ENCODE assay signal across 1 cellular context in genomic region chr6:111957623-111958315, GRCh38.
A peak's percentile ranks its signal among the peaks of the same experiment; 100 is the strongest.
TF ChIP-seq lines count a peak whose summit lies in the region.

No MANE protein-coding gene starts in this region.

TF ChIP-seq in HEK293, 187 proteins besides CTCF, POLR2A, EP300 and RAD21 (continued from another document and continues in another):
- TF ChIP-seq ZNF677 (tag by site-specific recombination; IDR thresholded peaks at IDR 0.05), result no peak
- TF ChIP-seq ZNF423 (tag by site-specific recombination; IDR thresholded peaks at IDR 0.05), result peak; percentile 82
- TF ChIP-seq ZIC2 (tag by site-specific recombination; IDR thresholded peaks at IDR 0.05), result peak; percentile 95
- no peak for TF ChIP-seq ZNF391 (tag by site-specific recombination; IDR thresholded peaks at IDR 0.05; ENCODE audit: borderline replicate concordance, low read depth)
- no peak for TF ChIP-seq ZNF146 (tag by site-specific recombination; IDR thresholded peaks at IDR 0.05)
- TF ChIP-seq ZNF354C (tag by site-specific recombination; IDR thresholded peaks at IDR 0.05; ENCODE audit: borderline replicate concordance, low read depth), result no peak
- TF ChIP-seq ZNF18 (tag by site-specific recombination; IDR thresholded peaks at IDR 0.05), result 0 out of 2 replicates have a peak, but pooled peaks have one; percentile 38
- no peak for TF ChIP-seq ZNF10 (tag by site-specific recombination; IDR thresholded peaks at IDR 0.05)
- TF ChIP-seq ZNF2 (tag by site-specific recombination; IDR thresholded peaks at IDR 0.05), result 0 out of 2 replicates have a peak, but pooled peaks have one; percentile 37
- TF ChIP-seq ZFP37 (tag by site-specific recombination; IDR thresholded peaks at IDR 0.05), result no peak
- no peak for TF ChIP-seq KLF7 (tag by site-specific recombination; IDR thresholded peaks at IDR 0.05; ENCODE audit: borderline replicate concordance)
- TF ChIP-seq MZF1 (tag by site-specific recombination; IDR thresholded peaks at IDR 0.05; ENCODE audit: borderline replicate concordance), result peak; percentile 98
- TF ChIP-seq ZBTB21 (tag by site-specific recombination; IDR thresholded peaks at IDR 0.05), result peak; percentile 21; the same call in 1 of the 2 replicates
- no peak for TF ChIP-seq FEZF1 (tag by site-specific recombination; IDR thresholded peaks at IDR 0.05)
- TF ChIP-seq ZNF324 (tag by site-specific recombination; IDR thresholded peaks at IDR 0.05), result no peak
- TF ChIP-seq GLIS2 (tag by site-specific recombination; IDR thresholded peaks at IDR 0.05), result peak; percentile 83
- TF ChIP-seq ZNF501 (tag by site-specific recombination; IDR thresholded peaks at IDR 0.05), result 0 out of 2 replicates have a peak, but pooled peaks have one; percentile 35
- TF ChIP-seq ZXDB (tag by site-specific recombination; IDR thresholded peaks at IDR 0.05), result peak; percentile 52; the same call in 1 of the 2 replicates
- TF ChIP-seq PRDM2 (tag by site-specific recombination; IDR thresholded peaks at IDR 0.05; ENCODE audit: borderline replicate concordance), result no peak
- TF ChIP-seq ZNF629 (tag by site-specific recombination; IDR thresholded peaks at IDR 0.05), result no peak
- peak; percentile 62 for TF ChIP-seq ZNF394 (tag by site-specific recombination; IDR thresholded peaks at IDR 0.05; ENCODE audit: borderline replicate concordance)
- TF ChIP-seq OSR2 (tag by site-specific recombination; IDR thresholded peaks at IDR 0.05), result peak; percentile 98
- TF ChIP-seq ZBTB17 (tag by site-specific recombination; IDR thresholded peaks at IDR 0.05), result peak; percentile 82
- TF ChIP-seq KLF1 (tag by site-specific recombination; IDR thresholded peaks at IDR 0.05), result no peak
- TF ChIP-seq ZSCAN30 (tag by site-specific recombination; IDR thresholded peaks at IDR 0.05), result no peak; the same call in 1 of the 2 replicates
- TF ChIP-seq ZNF560 (tag by site-specific recombination; IDR thresholded peaks at IDR 0.05; ENCODE audit: borderline replicate concordance), result no peak
- TF ChIP-seq ZNF335 (tag by site-specific recombination; conservative IDR thresholded peaks at IDR 0.05), result peak; percentile 81
- no peak for TF ChIP-seq ZNF184 (tag by site-specific recombination; IDR thresholded peaks at IDR 0.05)
- TF ChIP-seq ZBTB20 (tag by site-specific recombination; IDR thresholded peaks at IDR 0.05), result peak; percentile 83
- peak; percentile 79 for TF ChIP-seq SP7 (tag by site-specific recombination; IDR thresholded peaks at IDR 0.05)
- TF ChIP-seq, protein P1, sequence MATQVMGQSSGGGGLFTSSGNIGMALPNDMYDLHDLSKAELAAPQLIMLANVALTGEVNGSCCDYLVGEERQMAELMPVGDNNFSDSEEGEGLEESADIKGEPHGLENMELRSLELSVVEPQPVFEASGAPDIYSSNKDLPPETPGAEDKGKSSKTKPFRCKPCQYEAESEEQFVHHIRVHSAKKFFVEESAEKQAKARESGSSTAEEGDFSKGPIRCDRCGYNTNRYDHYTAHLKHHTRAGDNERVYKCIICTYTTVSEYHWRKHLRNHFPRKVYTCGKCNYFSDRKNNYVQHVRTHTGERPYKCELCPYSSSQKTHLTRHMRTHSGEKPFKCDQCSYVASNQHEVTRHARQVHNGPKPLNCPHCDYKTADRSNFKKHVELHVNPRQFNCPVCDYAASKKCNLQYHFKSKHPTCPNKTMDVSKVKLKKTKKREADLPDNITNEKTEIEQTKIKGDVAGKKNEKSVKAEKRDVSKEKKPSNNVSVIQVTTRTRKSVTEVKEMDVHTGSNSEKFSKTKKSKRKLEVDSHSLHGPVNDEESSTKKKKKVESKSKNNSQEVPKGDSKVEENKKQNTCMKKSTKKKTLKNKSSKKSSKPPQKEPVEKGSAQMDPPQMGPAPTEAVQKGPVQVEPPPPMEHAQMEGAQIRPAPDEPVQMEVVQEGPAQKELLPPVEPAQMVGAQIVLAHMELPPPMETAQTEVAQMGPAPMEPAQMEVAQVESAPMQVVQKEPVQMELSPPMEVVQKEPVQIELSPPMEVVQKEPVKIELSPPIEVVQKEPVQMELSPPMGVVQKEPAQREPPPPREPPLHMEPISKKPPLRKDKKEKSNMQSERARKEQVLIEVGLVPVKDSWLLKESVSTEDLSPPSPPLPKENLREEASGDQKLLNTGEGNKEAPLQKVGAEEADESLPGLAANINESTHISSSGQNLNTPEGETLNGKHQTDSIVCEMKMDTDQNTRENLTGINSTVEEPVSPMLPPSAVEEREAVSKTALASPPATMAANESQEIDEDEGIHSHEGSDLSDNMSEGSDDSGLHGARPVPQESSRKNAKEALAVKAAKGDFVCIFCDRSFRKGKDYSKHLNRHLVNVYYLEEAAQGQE (tag by site-specific recombination; IDR thresholded peaks at IDR 0.05), result no peak
- no peak for TF ChIP-seq INSM2 (tag by site-specific recombination; IDR thresholded peaks at IDR 0.05)
- peak; percentile 79 for TF ChIP-seq PRDM4 (tag by site-specific recombination; IDR thresholded peaks at IDR 0.05)
- TF ChIP-seq, protein P2, sequence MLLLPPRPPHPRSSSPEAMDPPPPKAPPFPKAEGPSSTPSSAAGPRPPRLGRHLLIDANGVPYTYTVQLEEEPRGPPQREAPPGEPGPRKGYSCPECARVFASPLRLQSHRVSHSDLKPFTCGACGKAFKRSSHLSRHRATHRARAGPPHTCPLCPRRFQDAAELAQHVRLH (tag by site-specific recombination; IDR thresholded peaks at IDR 0.05), result no peak
- 0 out of 2 replicates have a peak, but pooled peaks have one; percentile 31 for TF ChIP-seq ZNF843 (tag by site-specific recombination; IDR thresholded peaks at IDR 0.05)
- TF ChIP-seq, protein P3, sequence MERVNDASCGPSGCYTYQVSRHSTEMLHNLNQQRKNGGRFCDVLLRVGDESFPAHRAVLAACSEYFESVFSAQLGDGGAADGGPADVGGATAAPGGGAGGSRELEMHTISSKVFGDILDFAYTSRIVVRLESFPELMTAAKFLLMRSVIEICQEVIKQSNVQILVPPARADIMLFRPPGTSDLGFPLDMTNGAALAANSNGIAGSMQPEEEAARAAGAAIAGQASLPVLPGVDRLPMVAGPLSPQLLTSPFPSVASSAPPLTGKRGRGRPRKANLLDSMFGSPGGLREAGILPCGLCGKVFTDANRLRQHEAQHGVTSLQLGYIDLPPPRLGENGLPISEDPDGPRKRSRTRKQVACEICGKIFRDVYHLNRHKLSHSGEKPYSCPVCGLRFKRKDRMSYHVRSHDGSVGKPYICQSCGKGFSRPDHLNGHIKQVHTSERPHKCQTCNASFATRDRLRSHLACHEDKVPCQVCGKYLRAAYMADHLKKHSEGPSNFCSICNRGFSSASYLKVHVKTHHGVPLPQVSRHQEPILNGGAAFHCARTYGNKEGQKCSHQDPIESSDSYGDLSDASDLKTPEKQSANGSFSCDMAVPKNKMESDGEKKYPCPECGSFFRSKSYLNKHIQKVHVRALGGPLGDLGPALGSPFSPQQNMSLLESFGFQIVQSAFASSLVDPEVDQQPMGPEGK (tag by site-specific recombination; IDR thresholded peaks at IDR 0.05), result peak; percentile 73; the same call in 1 of the 2 replicates
- no peak for TF ChIP-seq ZNF514 (tag by site-specific recombination; IDR thresholded peaks at IDR 0.05)
- no peak for TF ChIP-seq YY1 (tag by site-specific recombination; IDR thresholded peaks at IDR 0.05)
- no peak for TF ChIP-seq ZNF791 (tag by site-specific recombination; IDR thresholded peaks at IDR 0.05)
- TF ChIP-seq ZNF654 (tag by site-specific recombination; IDR thresholded peaks at IDR 0.05; ENCODE audit: low read depth), result peak; percentile 16; the same call in 1 of the 2 replicates
- TF ChIP-seq ZNF16 (tag by site-specific recombination; IDR thresholded peaks at IDR 0.05; ENCODE audit: low read depth), result no peak
- TF ChIP-seq SCRT2 (tag by site-specific recombination; IDR thresholded peaks at IDR 0.05), result no peak
- TF ChIP-seq, protein P4, sequence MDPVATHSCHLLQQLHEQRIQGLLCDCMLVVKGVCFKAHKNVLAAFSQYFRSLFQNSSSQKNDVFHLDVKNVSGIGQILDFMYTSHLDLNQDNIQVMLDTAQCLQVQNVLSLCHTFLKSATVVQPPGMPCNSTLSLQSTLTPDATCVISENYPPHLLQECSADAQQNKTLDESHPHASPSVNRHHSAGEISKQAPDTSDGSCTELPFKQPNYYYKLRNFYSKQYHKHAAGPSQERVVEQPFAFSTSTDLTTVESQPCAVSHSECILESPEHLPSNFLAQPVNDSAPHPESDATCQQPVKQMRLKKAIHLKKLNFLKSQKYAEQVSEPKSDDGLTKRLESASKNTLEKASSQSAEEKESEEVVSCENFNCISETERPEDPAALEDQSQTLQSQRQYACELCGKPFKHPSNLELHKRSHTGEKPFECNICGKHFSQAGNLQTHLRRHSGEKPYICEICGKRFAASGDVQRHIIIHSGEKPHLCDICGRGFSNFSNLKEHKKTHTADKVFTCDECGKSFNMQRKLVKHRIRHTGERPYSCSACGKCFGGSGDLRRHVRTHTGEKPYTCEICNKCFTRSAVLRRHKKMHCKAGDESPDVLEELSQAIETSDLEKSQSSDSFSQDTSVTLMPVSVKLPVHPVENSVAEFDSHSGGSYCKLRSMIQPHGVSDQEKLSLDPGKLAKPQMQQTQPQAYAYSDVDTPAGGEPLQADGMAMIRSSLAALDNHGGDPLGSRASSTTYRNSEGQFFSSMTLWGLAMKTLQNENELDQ (tag by site-specific recombination; IDR thresholded peaks at IDR 0.05; ENCODE audit: low read depth), result no peak
